In genomic region chr20:3658708-3659491, GRCh38 we compare ENCODE assay signal across 9 cellular contexts. TPM values are rescaled to one million over a fixed set of nuclear protein-coding genes. Genes with fewer than 3 reads are reported as not detected.
A peak's percentile ranks its signal among the peaks of the same experiment; 100 is the strongest.
DNase-seq lines count a peak whose midpoint lies in the region; ATAC-seq and TF ChIP-seq lines count a peak whose summit lies in the region.
"Had no signal": no experiment of that assay in that cellular context is flagged by ENCODE, and none has a peak within 500 bp of the region (broad histone marks: within the 10 kb centered on the region; RNA-seq: fewer than 3 reads in every experiment).

No MANE protein-coding gene starts in this region.

- DNase-seq in NB4 (ENCODE audit: low read depth) (peak; percentile 34), smooth muscle cell (lab: John Stamatoyannopoulos, UW; ENCODE audit: unreplicated experiment) (no peak), NCI-H2029 treated with DMSO at 0.1 percent for 48 hours (lab: John Stamatoyannopoulos, UW) (no peak)
- peak in 1 of 9 donors; percentile 20 for DNase-seq in naive thymus-derived CD4-positive, alpha-beta T cell
- no peak for DNase-seq in stimulated activated CD4-positive, alpha-beta T cell treated with anti-CD3 and anti-CD28 coated beads, Interleukin-12 subunit alpha, Interleukin-12 subunit beta, amount 100 ng/mL, for 4 hours

- H3K79me2 ChIP-seq in smooth muscle cell (ENCODE audit: low read depth): no peaks in the 10 kb centered on the region

- no peak overlapping the region for H3K27ac ChIP-seq in naive thymus-derived CD4-positive, alpha-beta T cell (ENCODE audit: low read depth, low read length)
- H3K27ac ChIP-seq in smooth muscle cell (ENCODE audit: low read depth): no peak overlapping the region
- H3K27ac ChIP-seq: suprapubic skin had no signal

- H3K4me3 Mint-ChIP-seq in naive thymus-derived CD4-positive, alpha-beta T cell: peak overlapping the region in 1 of 10 donors; percentile 41

- H3K4me3 ChIP-seq in NB4 (ENCODE audit: low read depth, low read length): no peak overlapping the region
- H3K4me3 ChIP-seq in naive thymus-derived CD4-positive, alpha-beta T cell (ENCODE audit: low read length): no peak overlapping the region
- no peak overlapping the region for H3K4me3 ChIP-seq in smooth muscle cell
- H3K4me3 ChIP-seq: suprapubic skin had no signal

- H3K36me3 Mint-ChIP-seq in naive thymus-derived CD4-positive, alpha-beta T cell: no peaks in the 10 kb centered on the region

- no peak for TF ChIP-seq CTCF in NB4 (IDR thresholded peaks at IDR 0.05; ENCODE audit: low read depth, low read length)
- TF ChIP-seq CTCF in smooth muscle cell (IDR thresholded peaks at IDR 0.05; ENCODE audit: borderline replicate concordance, insufficient read depth, poor library complexity, severe bottlenecking): no peak

- H3K4me2 ChIP-seq in smooth muscle cell: no peak overlapping the region

- peaks cover 22 to 48% (median 28%) of the 10 kb centered on the region in 5 donors for H3K27me3 Mint-ChIP-seq in naive thymus-derived CD4-positive, alpha-beta T cell

- no peaks in the 10 kb centered on the region for H3F3A ChIP-seq in smooth muscle cell (ENCODE audit: low read depth)

- H3K27ac Mint-ChIP-seq in naive thymus-derived CD4-positive, alpha-beta T cell: no peak overlapping the region

- WGBS in smooth muscle cell (ENCODE audit: low lambda C conversion rate): 78% methylated on average over 8 of the region's 8 CpGs

- POLR2A ChIA-PET in naive thymus-derived CD4-positive, alpha-beta T cell (lab: Charles Lee): no interaction called here

- intact Hi-C loops in naive thymus-derived CD4-positive, alpha-beta T cell (cut with micrococcal nuclease): no loop called here

- no peaks in the 10 kb centered on the region for H4K20me1 ChIP-seq in smooth muscle cell (ENCODE audit: low read depth)

- peaks cover 0 to 2% of the 10 kb centered on the region in 2 donors for H3K27me3 ChIP-seq in naive thymus-derived CD4-positive, alpha-beta T cell (ENCODE audit: control insufficient read depth in 2 of 2, insufficient read depth in 2 of 2, low read length in 2 of 2)
- peaks cover 33% of the 10 kb centered on the region for H3K27me3 ChIP-seq in smooth muscle cell (ENCODE audit: low read depth)

- no peak overlapping the region for H2AFZ ChIP-seq in smooth muscle cell (ENCODE audit: low read depth)

- no peak overlapping the region for H3K9ac ChIP-seq in smooth muscle cell (ENCODE audit: low read depth)

- H3K9me3 ChIP-seq in naive thymus-derived CD4-positive, alpha-beta T cell (ENCODE audit: control insufficient read depth in 2 of 3, low read length in 3 of 3): no peaks in the 10 kb centered on the region
- no peaks in the 10 kb centered on the region for H3K9me3 ChIP-seq in smooth muscle cell (replicated peaks; ENCODE audit: low read depth)
- H3K9me3 ChIP-seq: suprapubic skin had no signal

- ATAC-seq in GM19043 (IDR thresholded peaks at IDR 0.05; ENCODE audit: low read depth, unreplicated experiment) (peak; percentile 96), HG02642 (IDR thresholded peaks at IDR 0.05; ENCODE audit: poor library complexity, unreplicated experiment) (peak; percentile 84)
- peak; percentile 69 for ATAC-seq in naive thymus-derived CD4-positive, alpha-beta T cell

- no peaks in the 10 kb centered on the region for H3K36me3 ChIP-seq in naive thymus-derived CD4-positive, alpha-beta T cell (ENCODE audit: control insufficient read depth in 2 of 3, insufficient read depth in 3 of 3, low read length in 3 of 3)
- no peaks in the 10 kb centered on the region for H3K36me3 ChIP-seq in smooth muscle cell (ENCODE audit: low read depth)
- H3K36me3 ChIP-seq: suprapubic skin had no signal

- H3K9me3 Mint-ChIP-seq in naive thymus-derived CD4-positive, alpha-beta T cell: peaks cover 0 to 2% (median 0%) of the 10 kb centered on the region in 11 donors

- no peaks in the 10 kb centered on the region for H3K4me1 ChIP-seq in naive thymus-derived CD4-positive, alpha-beta T cell (ENCODE audit: control insufficient read depth in 2 of 2, insufficient read depth in 2 of 2, low read length in 2 of 2)
- H3K4me1 ChIP-seq in smooth muscle cell (ENCODE audit: low read depth): no peaks in the 10 kb centered on the region

- CTCF ChIA-PET in naive thymus-derived CD4-positive, alpha-beta T cell (lab: Charles Lee): no interaction called here

- no peak for TF ChIP-seq POLR2A in NB4 (IDR thresholded peaks at IDR 0.05; ENCODE audit: extremely low read depth, insufficient read length)

- peaks cover 0 to 11% (median 6%) of the 10 kb centered on the region in 7 donors for H3K4me1 Mint-ChIP-seq in naive thymus-derived CD4-positive, alpha-beta T cell

RNA-seq across cellular contexts. Expression of gene GFRA4, which starts 4.3 kb away (rescaled TPM):
- not detected for total RNA-seq in naive thymus-derived CD4-positive, alpha-beta T cell
- polyA plus RNA-seq in naive thymus-derived CD4-positive, alpha-beta T cell: not detected
- total RNA-seq in smooth muscle cell: not detected in 2 replicates
- not detected in 2 replicates for polyA plus RNA-seq in smooth muscle cell
- total RNA-seq: LHCN-M2, suprapubic skin had no signal

RNA-seq across cellular contexts. Expression of gene ADAM33, which starts 22.9 kb away (rescaled TPM):
- under 1 TPM in 1 of 5 experiments, not detected in 4; 0.20 TPM for total RNA-seq in naive thymus-derived CD4-positive, alpha-beta T cell
- polyA plus RNA-seq in naive thymus-derived CD4-positive, alpha-beta T cell: not detected
- total RNA-seq in smooth muscle cell: 5.1 and 8.0 TPM in 2 replicates
- 5.8 and 7.4 TPM in 2 replicates for polyA plus RNA-seq in smooth muscle cell

RNA-seq across cellular contexts. Expression of gene SIGLEC1, which starts 53.5 kb away (rescaled TPM):
- 1 to 10 TPM in 2 of 5 experiments, under 1 TPM in 2, not detected in 1; 0.34 to 2.1 (median 1.1) TPM for total RNA-seq in naive thymus-derived CD4-positive, alpha-beta T cell
- not detected for polyA plus RNA-seq in naive thymus-derived CD4-positive, alpha-beta T cell
- not detected in 2 replicates for total RNA-seq in smooth muscle cell
- not detected in 2 replicates for polyA plus RNA-seq in smooth muscle cell
- total RNA-seq: LHCN-M2 had no signal
